20 cellular contexts compared by ENCODE assay signal in the genomic region with DNA sequence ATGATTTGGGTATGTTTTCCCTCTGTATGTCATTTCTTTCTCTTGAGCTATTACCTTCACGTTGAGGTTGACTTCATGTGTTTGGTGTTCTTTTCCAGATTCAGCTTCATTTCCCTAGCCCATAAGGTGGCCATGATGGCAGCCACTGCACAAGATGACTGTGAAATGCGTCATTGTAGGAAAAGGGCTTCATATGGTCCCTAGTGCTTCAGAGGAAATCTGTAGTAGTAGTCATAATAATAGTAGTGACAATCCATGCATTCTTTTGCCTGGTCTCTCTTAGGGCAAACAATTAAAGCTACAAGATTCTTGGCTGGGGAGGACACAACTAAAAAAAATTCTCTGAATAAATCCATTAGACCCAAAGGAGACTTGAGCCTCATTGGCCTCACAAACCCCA. TPM values are rescaled to one million over a fixed set of nuclear protein-coding genes. Genes with fewer than 3 reads are reported as not detected.
DNase-seq lines count a peak whose midpoint lies in the region; ATAC-seq, FAIRE-seq and TF ChIP-seq lines count a peak whose summit lies in the region.
"Had no signal": no experiment of that assay in that cellular context is flagged by ENCODE, and none has a peak within 500 bp of the region (broad histone marks: within the 10 kb centered on the region; RNA-seq: fewer than 3 reads in every experiment).

No MANE protein-coding gene starts in this region.

- no peak overlapping the region for H3K23ac ChIP-seq in trophoblast cell (ENCODE audit: low read length)

- no peak overlapping the region for H3K4ac ChIP-seq in trophoblast cell (ENCODE audit: low read depth, low read length)

- H2BK12ac ChIP-seq in trophoblast cell (ENCODE audit: low read length): no peak overlapping the region

- H3K4me3 ChIP-seq in breast epithelium (no peak overlapping the region), GM23248 (no peak overlapping the region), astrocyte (ENCODE audit: insufficient read depth, low read depth, low read length) (no peak overlapping the region), trophoblast cell (ENCODE audit: low read depth, low read length) (no peak overlapping the region)
- H3K4me3 ChIP-seq: GM23338, SK-N-MC had no signal

- no peak overlapping the region for H2AFZ ChIP-seq in GM23248
- no peak overlapping the region for H2AFZ ChIP-seq in astrocyte (ENCODE audit: low read depth, low read length)
- no peak overlapping the region for H2AFZ ChIP-seq in trophoblast cell (ENCODE audit: insufficient read depth, low read length, poor library complexity)
- H2AFZ ChIP-seq: GM23338 had no signal

- H4K12ac ChIP-seq in trophoblast cell (ENCODE audit: low read depth, low read length): no peak overlapping the region

- no peaks in the 10 kb centered on the region for H3K27me3 Mint-ChIP-seq in MCF 10A (ENCODE audit: insufficient read depth, unreplicated experiment)
- no peaks in the 10 kb centered on the region for H3K27me3 Mint-ChIP-seq in astrocyte (ENCODE audit: low read depth, unreplicated experiment)

- H3K36me3 Mint-ChIP-seq in MCF 10A (ENCODE audit: insufficient read depth, unreplicated experiment) (peaks cover 21% of the 10 kb centered on the region), astrocyte (ENCODE audit: low read depth, unreplicated experiment) (no peaks in the 10 kb centered on the region)

- no peak overlapping the region for H3K4me3 Mint-ChIP-seq in MCF 10A (ENCODE audit: unreplicated experiment)
- no peak overlapping the region for H3K4me3 Mint-ChIP-seq in astrocyte (ENCODE audit: unreplicated experiment)
- H3K4me3 Mint-ChIP-seq: GM23338 had no signal

- H2BK5ac ChIP-seq in trophoblast cell (ENCODE audit: low read depth, low read length, poor library complexity): no peak overlapping the region

- no peak overlapping the region for H3K14ac ChIP-seq in trophoblast cell (ENCODE audit: low read length)

- H3K4me1 Mint-ChIP-seq in MCF 10A (ENCODE audit: insufficient read depth, unreplicated experiment) (peaks cover 40% of the 10 kb centered on the region), astrocyte (ENCODE audit: low read depth, unreplicated experiment) (peaks cover 22% of the 10 kb centered on the region)
- H3K4me1 Mint-ChIP-seq: GM23338 had no signal

- no peaks in the 10 kb centered on the region for H3K79me1 ChIP-seq in trophoblast cell (ENCODE audit: low read length)

- H4K20me1 ChIP-seq in GM23248 (ENCODE audit: insufficient read depth) (no peaks in the 10 kb centered on the region), astrocyte (ENCODE audit: insufficient read depth, low read length) (no peaks in the 10 kb centered on the region)

- H3K27ac ChIP-seq in breast epithelium: no peak overlapping the region
- 0 out of 2 replicates have a peak overlapping the region, but pooled peaks have one; percentile 15 for H3K27ac ChIP-seq in GM23248
- H3K27ac ChIP-seq in astrocyte (ENCODE audit: low read depth, low read length): no peak overlapping the region
- H3K27ac ChIP-seq in trophoblast cell (ENCODE audit: low read depth, low read length): no peak overlapping the region
- H3K27ac ChIP-seq: SK-N-MC had no signal

- H4K8ac ChIP-seq in trophoblast cell (ENCODE audit: low read depth, low read length): no peak overlapping the region

- no peak overlapping the region for H2BK120ac ChIP-seq in trophoblast cell (ENCODE audit: insufficient read depth, low read length, poor library complexity)

- H3K27ac Mint-ChIP-seq in MCF 10A (ENCODE audit: low read depth, unreplicated experiment) (peak overlapping the region; percentile 61), astrocyte (ENCODE audit: unreplicated experiment) (peak overlapping the region; percentile 45)
- H3K27ac Mint-ChIP-seq: GM23338 had no signal

- FAIRE-seq in astrocyte (lab: Jason Lieb, UNC): no peak

- H3K9ac ChIP-seq in GM23248 (no peak overlapping the region), astrocyte (ENCODE audit: low read length) (no peak overlapping the region), trophoblast cell (ENCODE audit: low read length) (no peak overlapping the region)

- in situ Hi-C loops in GM23248 (cut with MboI): no loop called here

- no peaks in the 10 kb centered on the region for H3K9me2 ChIP-seq in GM23248 (ENCODE audit: insufficient read depth)

- no TSS peak for BruUV-seq in MCF 10A (replicated peaks; lab: Mats Ljungman, UMichigan)

- H3K18ac ChIP-seq in trophoblast cell (ENCODE audit: low read length): no peak overlapping the region

- TF ChIP-seq CTCF in MCF 10A (IDR thresholded peaks at IDR 0.05; ENCODE audit: unreplicated experiment) (no peak), breast epithelium (IDR thresholded peaks at IDR 0.05) (no peak), astrocyte (IDR thresholded peaks at IDR 0.05; ENCODE audit: insufficient read depth, low read depth, low read length) (no peak)

- intact Hi-C loops in MCF 10A (cut with micrococcal nuclease) (no loop called here), breast epithelium (cut with DNase I; ENCODE audit: low total_unique reads) (no loop called here), head of caudate nucleus (cut with DNase I) (loop anchor here (10.0 kb wide), 1 partner anchor 91 kb away; no protein-coding TSS in a partner anchor), Right ventricle myocardium inferior (cut with DNase I) (no loop called here)

- no peak overlapping the region for H4K91ac ChIP-seq in trophoblast cell (ENCODE audit: low read depth, low read length)

- ATAC-seq in Right ventricle myocardium inferior (no peak), HG02938 (IDR thresholded peaks at IDR 0.05; ENCODE audit: unreplicated experiment) (no peak)
- ATAC-seq: GM23338 had no signal

- H3K4me2 ChIP-seq in GM23248 (ENCODE audit: unreplicated experiment) (peak overlapping the region; percentile 1), astrocyte (ENCODE audit: low read length) (no peak overlapping the region), trophoblast cell (ENCODE audit: low read length) (no peak overlapping the region)
- H3K4me2 ChIP-seq: GM23338 had no signal

- POLR2A ChIA-PET in MCF 10A (lab: Yijun Ruan, JAX): interaction anchor here (0.8 to 4.6 kb wide), 5 partner anchors 12 to 250 kb away, joined by 3 to 32 read pairs (median 3); no protein-coding TSS in a partner anchor

- CTCF ChIA-PET in MCF 10A (lab: Yijun Ruan, JAX): interaction anchor here (0.6 to 6.5 kb wide), 7 partner anchors 12 to 641 kb away, joined by 3 to 48 read pairs (median 4); no protein-coding TSS in a partner anchor

- peaks cover 51% of the 10 kb centered on the region for H3F3A ChIP-seq in GM23248 (ENCODE audit: insufficient read depth)

- H3K4me1 ChIP-seq in breast epithelium (no peaks in the 10 kb centered on the region), GM23248 (ENCODE audit: insufficient read depth) (peaks cover 66% of the 10 kb centered on the region), astrocyte (ENCODE audit: insufficient read depth, low read length) (peaks cover 28% of the 10 kb centered on the region), trophoblast cell (ENCODE audit: control insufficient read depth in 1 of 2, insufficient read depth in 2 of 2, low read length in 2 of 2) (no peaks in the 10 kb centered on the region)
- H3K4me1 ChIP-seq: Caco-2 had no signal

- no peak overlapping the region for H2AK5ac ChIP-seq in trophoblast cell (ENCODE audit: low read length)

- H3K9me3 ChIP-seq in breast epithelium (no peaks in the 10 kb centered on the region), GM23248 (ENCODE audit: low read depth) (no peaks in the 10 kb centered on the region), astrocyte (ENCODE audit: insufficient read depth, low read depth, low read length) (no peaks in the 10 kb centered on the region), trophoblast cell (ENCODE audit: insufficient read depth, low read depth, low read length) (no peaks in the 10 kb centered on the region)
- H3K9me3 ChIP-seq: Caco-2 had no signal

- H3K9me3 Mint-ChIP-seq in MCF 10A (ENCODE audit: unreplicated experiment) (no peaks in the 10 kb centered on the region), astrocyte (ENCODE audit: unreplicated experiment) (no peaks in the 10 kb centered on the region)
- H3K9me3 Mint-ChIP-seq: GM23338 had no signal

- 53 to 57% methylated on average over 2 of the region's 2 CpGs for WGBS in GM23248 (ENCODE audit: low coverage in 1 of 2, low lambda C conversion rate in 2 of 2, missing lambda C conversion rate in 2 of 2), 2 experiments
- WGBS in trophoblast cell (ENCODE audit: extremely low coverage, insufficient coverage, insufficient read length): no CpG with 5 or more reads among the region's 2 CpGs

- peaks cover 14% of the 10 kb centered on the region; the same call in 1 of the 2 replicates for H3K79me2 ChIP-seq in GM23248 (ENCODE audit: insufficient read depth)
- H3K79me2 ChIP-seq in astrocyte (ENCODE audit: insufficient read depth, low read length): no peaks in the 10 kb centered on the region
- H3K79me2 ChIP-seq in trophoblast cell (ENCODE audit: control insufficient read depth, insufficient read depth, low read length, poor library complexity): no peaks in the 10 kb centered on the region

- no peaks in the 10 kb centered on the region for H3K36me3 ChIP-seq in breast epithelium
- H3K36me3 ChIP-seq in GM23248 (ENCODE audit: low read depth): no peaks in the 10 kb centered on the region
- H3K36me3 ChIP-seq in astrocyte (ENCODE audit: insufficient read depth, low read length): no peaks in the 10 kb centered on the region
- H3K36me3 ChIP-seq in trophoblast cell (ENCODE audit: control insufficient read depth in 1 of 2, insufficient read depth in 2 of 2, low read length in 2 of 2): no peaks in the 10 kb centered on the region

- no peak for TF ChIP-seq POLR2A in breast epithelium (IDR thresholded peaks at IDR 0.05)

- H3K27me3 ChIP-seq in breast epithelium (no peaks in the 10 kb centered on the region), GM23248 (replicated peaks; ENCODE audit: insufficient read depth) (no peaks in the 10 kb centered on the region), astrocyte (ENCODE audit: insufficient read depth, low read length) (no peaks in the 10 kb centered on the region), trophoblast cell (ENCODE audit: insufficient read depth, low read length) (no peaks in the 10 kb centered on the region)

- no peak for DNase-seq in MCF 10A (ENCODE audit: unreplicated experiment)
- DNase-seq in breast epithelium (ENCODE audit: low spot score in 2 of 2): no peak
- DNase-seq in GM23248: peak; percentile 24
- no peak for DNase-seq in astrocyte (ENCODE audit: low read depth)
- DNase-seq in trophoblast cell: peak; percentile 61 to 74
- DNase-seq in head of caudate nucleus: no peak
- no peak for DNase-seq in Right ventricle myocardium inferior (ENCODE audit: missing footprints)
- DNase-seq: AML-193, Caco-2, DMS153, KG1, NCI-H1436, NCI-H2029, NCI-H2171 treated with DMSO at 0.1 percent for 48 hours, NCI-H446 treated with DMSO at 0.1 percent for 48 hours, NCI-H748 treated with DMSO at 0.1 percent for 48 hours, PC-3 had no signal

RNA-seq across cellular contexts. Expression of gene AOX1, which starts 28.4 kb away (rescaled TPM):
- total RNA-seq in MCF 10A (2022) (54.0 and 76.6 TPM in 2 replicates), breast epithelium (100 to 1,000 TPM in 2 of 3 donors, 10 to 100 TPM in 1; 100.0 to 611 (median 111) TPM), astrocyte (1.6 and 3.4 TPM in 2 replicates), Right ventricle myocardium inferior (7.5 TPM)
- 46.0 and 47.9 TPM in 2 replicates for total RNA-seq in GM23248 (2014; rRNA removed; shearing (Covaris generic))
- 18.9 and 20.5 TPM in 2 replicates for polyA plus RNA-seq in GM23248 (2016; fragmentation: Nextera tagmentation; extraction: Ambion mirVana)
- 0.03 and 0.06 TPM in 2 replicates for polyA plus RNA-seq in trophoblast cell (2013)

Comparison
In these comparisons a context has a peak if more than half of its experiments do, and no peak if none do; other contexts are left out.
1. DNase-seq: peak in GM23248 (single experiment) and trophoblast cell (2 of 2); none in MCF 10A (single experiment), breast epithelium (0 of 2), astrocyte (single experiment), head of caudate nucleus (0 of 42) and Right ventricle myocardium inferior (single experiment).